In the genomic region with DNA sequence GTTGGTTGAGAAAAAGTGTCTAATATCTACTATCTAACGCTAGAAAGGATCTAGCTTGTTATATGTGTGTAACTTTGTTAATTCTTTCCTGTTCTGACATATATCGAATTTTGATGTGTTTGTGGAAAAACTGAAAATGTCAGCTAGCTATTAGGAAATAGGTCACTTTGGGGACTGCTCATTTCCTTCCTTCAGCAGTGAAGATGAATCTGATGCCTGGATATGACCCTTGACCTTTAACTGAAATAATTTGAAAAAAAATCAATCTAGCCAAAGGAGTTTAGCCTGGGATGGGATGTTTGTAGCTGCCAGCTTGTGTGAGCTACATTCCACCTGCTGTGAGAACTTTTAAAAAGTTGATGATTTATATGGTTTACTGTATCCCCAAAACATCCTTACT, we compare ENCODE assay signal across 8 cellular contexts.
"Had no signal": no experiment of that assay in that cellular context is flagged by ENCODE, and none has a peak within 500 bp of the region (broad histone marks: within the 10 kb centered on the region; RNA-seq: fewer than 3 reads in every experiment).

No MANE protein-coding gene starts in this region.

- H3K9ac ChIP-seq: KMS-11 had no signal

- H3K4me3 Mint-ChIP-seq: IgD-negative memory B cell had no signal

- FAIRE-seq: HTR-8/SVneo, K562 had no signal

- H3K27ac ChIP-seq: HL-60, KMS-11 had no signal

- H3K4me3 ChIP-seq: K562 had no signal

- H3K4me2 ChIP-seq: KMS-11 had no signal

- ATAC-seq: K562 had no signal

- DNase-seq: IMR-90, KBM-7, KG1 had no signal
